ENCODE assay signal across 1 cellular context in genomic region chr6:36075656-36076055, GRCh38.
TF ChIP-seq lines count a peak whose summit lies in the region.

No MANE protein-coding gene starts in this region.

TF ChIP-seq in HepG2, 621 proteins besides CTCF, POLR2A, EP300 and RAD21 (continued from another document and continues in another):
- TF ChIP-seq FOXP1 (IDR thresholded peaks at IDR 0.05) (peak; percentile 57; the same call in 1 of the 2 replicates), FOXP1 (CRISPR knock-in tag; IDR thresholded peaks at IDR 0.05) (peak; percentile 74), NFIC (IDR thresholded peaks at IDR 0.05; ENCODE audit: low read length) (no peak), ZBTB39 (CRISPR knock-in tag; IDR thresholded peaks at IDR 0.05) (no peak), PAX8 (CRISPR knock-in tag; IDR thresholded peaks at IDR 0.05; ENCODE audit: borderline replicate concordance) (no peak), KLF9 (CRISPR knock-in tag; IDR thresholded peaks at IDR 0.05; ENCODE audit: low read depth) (no peak), RCOR2 (CRISPR knock-in tag; IDR thresholded peaks at IDR 0.05) (0 out of 2 replicates have a peak, but pooled peaks have one; percentile 27), ZSCAN21 (CRISPR knock-in tag; IDR thresholded peaks at IDR 0.05; ENCODE audit: borderline replicate concordance) (no peak), ZSCAN20 (CRISPR knock-in tag; IDR thresholded peaks at IDR 0.05; ENCODE audit: borderline replicate concordance) (no peak), ONECUT2 (CRISPR knock-in tag; IDR thresholded peaks at IDR 0.05) (no peak), ETV6 (CRISPR knock-in tag; conservative IDR thresholded peaks at IDR 0.05) (no peak), ZBTB8A (CRISPR knock-in tag; IDR thresholded peaks at IDR 0.05; ENCODE audit: borderline replicate concordance, low read depth) (no peak), PCBP2 (optimal IDR thresholded peaks at IDR 0.05; ENCODE audit: low read depth, low read length, poor library complexity, severe bottlenecking) (no peak), ZNF251 (CRISPR knock-in tag; IDR thresholded peaks at IDR 0.05) (no peak), GATAD2A (CRISPR knock-in tag; IDR thresholded peaks at IDR 0.05) (peak; percentile 65), NR0B2 (CRISPR knock-in tag; IDR thresholded peaks at IDR 0.05) (no peak), TFDP1 (CRISPR knock-in tag; IDR thresholded peaks at IDR 0.05; ENCODE audit: borderline replicate concordance) (no peak), ZNF839 (CRISPR knock-in tag; IDR thresholded peaks at IDR 0.05; ENCODE audit: borderline replicate concordance) (no peak), TGIF2 (CRISPR knock-in tag; IDR thresholded peaks at IDR 0.05) (peak; percentile 58; the same call in 1 of the 2 replicates), ZNF3 (CRISPR knock-in tag; IDR thresholded peaks at IDR 0.05) (no peak), KDM5A (IDR thresholded peaks at IDR 0.05; ENCODE audit: borderline replicate concordance, low read length) (no peak), U2AF1 (optimal IDR thresholded peaks at IDR 0.05; ENCODE audit: low read depth, low read length) (no peak), ZNF761 (CRISPR knock-in tag; conservative IDR thresholded peaks at IDR 0.05) (no peak), MED13 (CRISPR knock-in tag; IDR thresholded peaks at IDR 0.05) (no peak), REXO4 (CRISPR knock-in tag; IDR thresholded peaks at IDR 0.05; ENCODE audit: borderline replicate concordance) (no peak), BHLHE40 (IDR thresholded peaks at IDR 0.05; ENCODE audit: low read length) (no peak), ZSCAN31 (CRISPR knock-in tag; IDR thresholded peaks at IDR 0.05; ENCODE audit: low read depth) (no peak), NFKB2 (CRISPR knock-in tag; IDR thresholded peaks at IDR 0.05; ENCODE audit: borderline replicate concordance) (no peak), ELF3 (CRISPR knock-in tag; IDR thresholded peaks at IDR 0.05) (peak; percentile 39; the same call in 1 of the 2 replicates), NR2F1 (CRISPR knock-in tag; IDR thresholded peaks at IDR 0.05) (no peak), NR1H2 (CRISPR knock-in tag; IDR thresholded peaks at IDR 0.05; ENCODE audit: borderline replicate concordance, low read depth) (no peak), HOXA7 (CRISPR knock-in tag; IDR thresholded peaks at IDR 0.05) (no peak), ZNF558 (CRISPR knock-in tag; IDR thresholded peaks at IDR 0.05; ENCODE audit: borderline replicate concordance) (no peak), MATR3 (CRISPR knock-in tag; IDR thresholded peaks at IDR 0.05) (no peak), ZGPAT (CRISPR knock-in tag; IDR thresholded peaks at IDR 0.05) (no peak), MIER2 (CRISPR knock-in tag; IDR thresholded peaks at IDR 0.05) (0 out of 2 replicates have a peak, but pooled peaks have one; percentile 17), RFXANK (CRISPR knock-in tag; IDR thresholded peaks at IDR 0.05) (no peak), MYC (CRISPR knock-in tag; IDR thresholded peaks at IDR 0.05; ENCODE audit: borderline replicate concordance) (no peak), IKZF4 (CRISPR knock-in tag; IDR thresholded peaks at IDR 0.05; ENCODE audit: borderline replicate concordance, low read depth, not compliant biosample characterization) (no peak), CREBL2 (CRISPR knock-in tag; IDR thresholded peaks at IDR 0.05; ENCODE audit: borderline replicate concordance) (no peak), ELF1 (CRISPR knock-in tag; IDR thresholded peaks at IDR 0.05) (no peak)
- TF ChIP-seq, protein P1, sequence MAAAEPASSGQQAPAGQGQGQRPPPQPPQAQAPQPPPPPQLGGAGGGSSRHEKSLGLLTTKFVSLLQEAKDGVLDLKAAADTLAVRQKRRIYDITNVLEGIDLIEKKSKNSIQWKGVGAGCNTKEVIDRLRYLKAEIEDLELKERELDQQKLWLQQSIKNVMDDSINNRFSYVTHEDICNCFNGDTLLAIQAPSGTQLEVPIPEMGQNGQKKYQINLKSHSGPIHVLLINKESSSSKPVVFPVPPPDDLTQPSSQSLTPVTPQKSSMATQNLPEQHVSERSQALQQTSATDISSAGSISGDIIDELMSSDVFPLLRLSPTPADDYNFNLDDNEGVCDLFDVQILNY (CRISPR knock-in tag; conservative IDR thresholded peaks at IDR 0.05) = no peak
- TF ChIP-seq, protein P2, sequence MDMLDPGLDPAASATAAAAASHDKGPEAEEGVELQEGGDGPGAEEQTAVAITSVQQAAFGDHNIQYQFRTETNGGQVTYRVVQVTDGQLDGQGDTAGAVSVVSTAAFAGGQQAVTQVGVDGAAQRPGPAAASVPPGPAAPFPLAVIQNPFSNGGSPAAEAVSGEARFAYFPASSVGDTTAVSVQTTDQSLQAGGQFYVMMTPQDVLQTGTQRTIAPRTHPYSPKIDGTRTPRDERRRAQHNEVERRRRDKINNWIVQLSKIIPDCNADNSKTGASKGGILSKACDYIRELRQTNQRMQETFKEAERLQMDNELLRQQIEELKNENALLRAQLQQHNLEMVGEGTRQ (IDR thresholded peaks at IDR 0.05; ENCODE audit: low read depth, low read length) = no peak
- TF ChIP-seq, protein P2 (CRISPR knock-in tag; IDR thresholded peaks at IDR 0.05; ENCODE audit: borderline replicate concordance) = no peak
- TF ChIP-seq, protein P3, sequence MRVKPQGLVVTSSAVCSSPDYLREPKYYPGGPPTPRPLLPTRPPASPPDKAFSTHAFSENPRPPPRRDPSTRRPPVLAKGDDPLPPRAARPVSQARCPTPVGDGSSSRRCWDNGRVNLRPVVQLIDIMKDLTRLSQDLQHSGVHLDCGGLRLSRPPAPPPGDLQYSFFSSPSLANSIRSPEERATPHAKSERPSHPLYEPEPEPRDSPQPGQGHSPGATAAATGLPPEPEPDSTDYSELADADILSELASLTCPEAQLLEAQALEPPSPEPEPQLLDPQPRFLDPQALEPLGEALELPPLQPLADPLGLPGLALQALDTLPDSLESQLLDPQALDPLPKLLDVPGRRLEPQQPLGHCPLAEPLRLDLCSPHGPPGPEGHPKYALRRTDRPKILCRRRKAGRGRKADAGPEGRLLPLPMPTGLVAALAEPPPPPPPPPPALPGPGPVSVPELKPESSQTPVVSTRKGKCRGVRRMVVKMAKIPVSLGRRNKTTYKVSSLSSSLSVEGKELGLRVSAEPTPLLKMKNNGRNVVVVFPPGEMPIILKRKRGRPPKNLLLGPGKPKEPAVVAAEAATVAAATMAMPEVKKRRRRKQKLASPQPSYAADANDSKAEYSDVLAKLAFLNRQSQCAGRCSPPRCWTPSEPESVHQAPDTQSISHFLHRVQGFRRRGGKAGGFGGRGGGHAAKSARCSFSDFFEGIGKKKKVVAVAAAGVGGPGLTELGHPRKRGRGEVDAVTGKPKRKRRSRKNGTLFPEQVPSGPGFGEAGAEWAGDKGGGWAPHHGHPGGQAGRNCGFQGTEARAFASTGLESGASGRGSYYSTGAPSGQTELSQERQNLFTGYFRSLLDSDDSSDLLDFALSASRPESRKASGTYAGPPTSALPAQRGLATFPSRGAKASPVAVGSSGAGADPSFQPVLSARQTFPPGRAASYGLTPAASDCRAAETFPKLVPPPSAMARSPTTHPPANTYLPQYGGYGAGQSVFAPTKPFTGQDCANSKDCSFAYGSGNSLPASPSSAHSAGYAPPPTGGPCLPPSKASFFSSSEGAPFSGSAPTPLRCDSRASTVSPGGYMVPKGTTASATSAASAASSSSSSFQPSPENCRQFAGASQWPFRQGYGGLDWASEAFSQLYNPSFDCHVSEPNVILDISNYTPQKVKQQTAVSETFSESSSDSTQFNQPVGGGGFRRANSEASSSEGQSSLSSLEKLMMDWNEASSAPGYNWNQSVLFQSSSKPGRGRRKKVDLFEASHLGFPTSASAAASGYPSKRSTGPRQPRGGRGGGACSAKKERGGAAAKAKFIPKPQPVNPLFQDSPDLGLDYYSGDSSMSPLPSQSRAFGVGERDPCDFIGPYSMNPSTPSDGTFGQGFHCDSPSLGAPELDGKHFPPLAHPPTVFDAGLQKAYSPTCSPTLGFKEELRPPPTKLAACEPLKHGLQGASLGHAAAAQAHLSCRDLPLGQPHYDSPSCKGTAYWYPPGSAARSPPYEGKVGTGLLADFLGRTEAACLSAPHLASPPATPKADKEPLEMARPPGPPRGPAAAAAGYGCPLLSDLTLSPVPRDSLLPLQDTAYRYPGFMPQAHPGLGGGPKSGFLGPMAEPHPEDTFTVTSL (CRISPR knock-in tag; IDR thresholded peaks at IDR 0.05; ENCODE audit: borderline replicate concordance) = no peak
- TF ChIP-seq, protein P4, sequence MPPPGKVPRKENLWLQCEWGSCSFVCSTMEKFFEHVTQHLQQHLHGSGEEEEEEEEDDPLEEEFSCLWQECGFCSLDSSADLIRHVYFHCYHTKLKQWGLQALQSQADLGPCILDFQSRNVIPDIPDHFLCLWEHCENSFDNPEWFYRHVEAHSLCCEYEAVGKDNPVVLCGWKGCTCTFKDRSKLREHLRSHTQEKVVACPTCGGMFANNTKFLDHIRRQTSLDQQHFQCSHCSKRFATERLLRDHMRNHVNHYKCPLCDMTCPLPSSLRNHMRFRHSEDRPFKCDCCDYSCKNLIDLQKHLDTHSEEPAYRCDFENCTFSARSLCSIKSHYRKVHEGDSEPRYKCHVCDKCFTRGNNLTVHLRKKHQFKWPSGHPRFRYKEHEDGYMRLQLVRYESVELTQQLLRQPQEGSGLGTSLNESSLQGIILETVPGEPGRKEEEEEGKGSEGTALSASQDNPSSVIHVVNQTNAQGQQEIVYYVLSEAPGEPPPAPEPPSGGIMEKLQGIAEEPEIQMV (CRISPR knock-in tag; IDR thresholded peaks at IDR 0.05; ENCODE audit: low read depth) = no peak
- TF ChIP-seq, protein P5, sequence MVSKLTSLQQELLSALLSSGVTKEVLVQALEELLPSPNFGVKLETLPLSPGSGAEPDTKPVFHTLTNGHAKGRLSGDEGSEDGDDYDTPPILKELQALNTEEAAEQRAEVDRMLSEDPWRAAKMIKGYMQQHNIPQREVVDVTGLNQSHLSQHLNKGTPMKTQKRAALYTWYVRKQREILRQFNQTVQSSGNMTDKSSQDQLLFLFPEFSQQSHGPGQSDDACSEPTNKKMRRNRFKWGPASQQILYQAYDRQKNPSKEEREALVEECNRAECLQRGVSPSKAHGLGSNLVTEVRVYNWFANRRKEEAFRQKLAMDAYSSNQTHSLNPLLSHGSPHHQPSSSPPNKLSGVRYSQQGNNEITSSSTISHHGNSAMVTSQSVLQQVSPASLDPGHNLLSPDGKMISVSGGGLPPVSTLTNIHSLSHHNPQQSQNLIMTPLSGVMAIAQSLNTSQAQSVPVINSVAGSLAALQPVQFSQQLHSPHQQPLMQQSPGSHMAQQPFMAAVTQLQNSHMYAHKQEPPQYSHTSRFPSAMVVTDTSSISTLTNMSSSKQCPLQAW (CRISPR knock-in tag; IDR thresholded peaks at IDR 0.05) = no peak
